9 cellular contexts compared by ENCODE assay signal in the genomic region with DNA sequence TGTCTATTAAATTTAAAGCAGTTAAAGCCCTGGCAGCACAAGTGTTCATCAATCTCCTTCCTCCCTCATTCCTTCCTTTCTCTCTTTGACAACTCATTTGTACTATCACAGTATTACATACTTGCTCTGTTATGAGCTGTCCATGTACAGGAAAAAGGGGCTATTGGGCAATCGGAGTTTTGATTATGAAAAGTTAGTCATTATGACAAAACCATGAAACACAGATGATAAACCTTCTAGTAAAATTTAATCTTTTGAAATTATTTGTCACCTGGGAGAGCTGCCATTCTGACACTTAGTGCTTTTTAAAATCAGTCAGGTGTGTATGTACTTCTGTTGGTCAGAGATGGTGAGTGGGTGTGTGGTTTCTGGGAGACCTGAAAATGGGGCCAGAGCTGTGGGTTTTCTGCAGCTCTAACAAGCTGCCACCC. TPM values are rescaled to one million over a fixed set of nuclear protein-coding genes. Genes with fewer than 3 reads are reported as not detected.
DNase-seq lines count a peak whose midpoint lies in the region; ATAC-seq and TF ChIP-seq lines count a peak whose summit lies in the region.
"Had no signal": no experiment of that assay in that cellular context is flagged by ENCODE, and none has a peak within 500 bp of the region (broad histone marks: within the 10 kb centered on the region; RNA-seq: fewer than 3 reads in every experiment).

No MANE protein-coding gene starts in this region.

- H3K27ac ChIP-seq in AG04450 (ENCODE audit: low read depth, low read length) (peak overlapping the region; percentile 40), body of pancreas (peak overlapping the region in 1 of 4 donors; percentile 43), mesenchymal stem cell (ENCODE audit: low read length, poor library complexity, severe bottlenecking) (no peak overlapping the region)

- intact Hi-C loops in body of pancreas (cut with DNase I), result no loop called here

- ATAC-seq in body of pancreas, result peak; percentile 40

- H2BK5ac ChIP-seq in mesenchymal stem cell (ENCODE audit: low read depth, low read length, poor library complexity, severe bottlenecking), result no peak overlapping the region

- H3K4me1 ChIP-seq in body of pancreas, result peaks cover 62% of the 10 kb centered on the region
- peaks cover 17% of the 10 kb centered on the region for H3K4me1 ChIP-seq in mesenchymal stem cell (ENCODE audit: control insufficient read depth, insufficient read depth, low read depth, low read length)

- no peak overlapping the region for H3K14ac ChIP-seq in mesenchymal stem cell (ENCODE audit: low read length in 2 of 2)

- H2AFZ ChIP-seq in mesenchymal stem cell (ENCODE audit: low read depth, low read length), result no peak overlapping the region

- no peak overlapping the region for H3K23ac ChIP-seq in mesenchymal stem cell (ENCODE audit: low read length in 2 of 2)

- no peak overlapping the region for H3K4me3 ChIP-seq in AG04450 (ENCODE audit: low read depth, low read length)
- H3K4me3 ChIP-seq in body of pancreas, result no peak overlapping the region
- peak overlapping the region in 1 of 2 experiments; percentile 20 for H3K4me3 ChIP-seq in mesenchymal stem cell (ENCODE audit: insufficient read depth in 1 of 2, low read depth in 1 of 2, low read length in 2 of 2)

- H2AK5ac ChIP-seq in mesenchymal stem cell (ENCODE audit: low read length, severe bottlenecking), result no peak overlapping the region

- H2BK15ac ChIP-seq in mesenchymal stem cell (ENCODE audit: low read depth, poor library complexity, severe bottlenecking), result no peak overlapping the region

- WGBS in body of pancreas, 2 donors, result 10 to 11% methylated on average over 1 of the region's 1 CpG
- WGBS in mesenchymal stem cell, result no CpG with 5 or more reads among the region's 1 CpG

- H3K18ac ChIP-seq in mesenchymal stem cell (ENCODE audit: low read depth in 1 of 2, low read length in 2 of 2), result no peak overlapping the region

- no peak overlapping the region for H2BK120ac ChIP-seq in mesenchymal stem cell (ENCODE audit: low read depth, low read length)

- DNase-seq in AG04450 (ENCODE audit: low read depth, low spot score) (no peak), HPDE6-E6E7 (ENCODE audit: extremely low spot score) (peak; percentile 60), body of pancreas (peak in 1 of 4 donors; percentile 12), mesenchymal stem cell (peak; percentile 71), amygdala (lab: John Stamatoyannopoulos, UW) (no peak), GM20000 (ENCODE audit: low spot score) (no peak), hippocampal formation (lab: John Stamatoyannopoulos, UW) (no peak), NCI-H526 (lab: John Stamatoyannopoulos, UW) (no peak)
- DNase-seq: NCI-H187 treated with DMSO at 0.1 percent for 48 hours had no signal

- no peaks in the 10 kb centered on the region for H3K36me3 ChIP-seq in body of pancreas (replicated peaks in 1 of 2; ENCODE audit: insufficient read depth in 1 of 2, low read depth in 2 of 2)
- H3K36me3 ChIP-seq in mesenchymal stem cell (ENCODE audit: control insufficient read depth in 1 of 2, insufficient read depth in 2 of 2, low read depth in 1 of 2, low read length in 2 of 2), result peaks cover 0 to 29% of the 10 kb centered on the region in 2 experiments

- no peak overlapping the region for H3K4ac ChIP-seq in mesenchymal stem cell (ENCODE audit: low read depth in 1 of 2, low read length in 2 of 2)

- no peaks in the 10 kb centered on the region for H3K79me1 ChIP-seq in mesenchymal stem cell (replicated peaks; ENCODE audit: low read length, poor library complexity, severe bottlenecking)

- POLR2A ChIA-PET in AG04450 (lab: Yijun Ruan, JAX), result interaction anchor here (1.5 kb wide), 1 partner anchor 9 kb away, joined by 13 read pairs; no protein-coding TSS in a partner anchor

- H3K9me3 ChIP-seq in AG04450 (ENCODE audit: control insufficient read depth, insufficient read depth, low read length) (no peaks in the 10 kb centered on the region), body of pancreas (no peaks in the 10 kb centered on the region), mesenchymal stem cell (ENCODE audit: control insufficient read depth, low read length) (no peaks in the 10 kb centered on the region)

- CTCF ChIA-PET in AG04450 (lab: Charles Lee), result no interaction called here

- no peak overlapping the region for H3K4me2 ChIP-seq in mesenchymal stem cell (ENCODE audit: low read length, poor library complexity, severe bottlenecking)

- H3K9ac ChIP-seq in mesenchymal stem cell (ENCODE audit: low read length), result peak overlapping the region; percentile 54

- no peak overlapping the region for H4K8ac ChIP-seq in mesenchymal stem cell (ENCODE audit: low read length)

- H2BK12ac ChIP-seq in mesenchymal stem cell (ENCODE audit: low read length in 2 of 2), result no peak overlapping the region

- TF ChIP-seq POLR2A in body of pancreas (IDR thresholded peaks at IDR 0.05), result no peak

- no peak overlapping the region for H4K91ac ChIP-seq in mesenchymal stem cell (ENCODE audit: low read length)

- H3K27me3 ChIP-seq in AG04450 (ENCODE audit: control insufficient read depth, insufficient read depth, low read length) (no peaks in the 10 kb centered on the region), body of pancreas (no peaks in the 10 kb centered on the region), mesenchymal stem cell (ENCODE audit: control insufficient read depth in 1 of 2, insufficient read depth in 1 of 2, low read length in 2 of 2) (no peaks in the 10 kb centered on the region)

- no peak for TF ChIP-seq CTCF in AG04450 (IDR thresholded peaks at IDR 0.05; ENCODE audit: low read depth, low read length)
- no peak for TF ChIP-seq CTCF in body of pancreas (IDR thresholded peaks at IDR 0.05)
- TF ChIP-seq CTCF in GM20000 (IDR thresholded peaks at IDR 0.05; ENCODE audit: extremely low read depth, missing control alignments), result no peak

RNA-seq across cellular contexts. Expression of a gene that starts 39.4 kb away (rescaled TPM):
- 152 and 158 TPM in 2 replicates for polyA plus RNA-seq in AG04450 (2011; rRNA removed)
- 227 and 248 TPM in 2 replicates for polyA minus RNA-seq in AG04450 (2011; rRNA and poly(A)+ RNA removed)
- total RNA-seq in body of pancreas, result 10 to 100 TPM; 22.1 to 25.1 TPM
- 135 TPM for polyA plus RNA-seq in mesenchymal stem cell (2013, experiment 1 of 2)
- polyA plus RNA-seq in mesenchymal stem cell (2013, experiment 2 of 2), result 130 TPM

Comparison
In these comparisons a context has a peak if more than half of its experiments do, and no peak if none do; other contexts are left out.
1. DNase-seq: peak in HPDE6-E6E7 (single experiment) and mesenchymal stem cell (single experiment); none in AG04450 (single experiment), amygdala (0 of 56), GM20000 (single experiment), hippocampal formation (0 of 2) and NCI-H526 (0 of 2).